ENCODE assay signal across 35 cellular contexts in genomic region chr17:68805609-68806008, GRCh38.
"Had no signal": no experiment of that assay in that cellular context is flagged by ENCODE, and none has a peak within 500 bp of the region (broad histone marks: within the 10 kb centered on the region; RNA-seq: fewer than 3 reads in every experiment).

No MANE protein-coding gene starts in this region.

- H3K9me3 Mint-ChIP-seq: activated CD4-positive, alpha-beta memory T cell treated with anti-CD3 and anti-CD28 coated beads for 36 hours; activated CD4-positive, alpha-beta T cell treated with anti-CD3 and anti-CD28 coated beads, Interleukin-2, amount 10 ng/mL, durations not matched to agents 24 days and 14 days; activated CD8-positive, alpha-beta T cell treated with anti-CD3 and anti-CD28 coated beads for 36 hours; activated naive CD4-positive, alpha-beta T cell treated with anti-CD3 and anti-CD28 coated beads for 36 hours; activated naive CD4-positive, alpha-beta T cell treated with anti-CD3 and anti-CD28 coated beads, Interleukin-2, amount 50 U/mL, for 72 hours; activated naive CD8-positive, alpha-beta T cell treated with anti-CD3 and anti-CD28 coated beads for 36 hours; activated T-cell treated with anti-CD3 and anti-CD28 coated beads, Interleukin-2, amount 50 U/mL, for 4 hours; activated T-cell treated with anti-CD3 and anti-CD28 coated beads, Interleukin-2, amount 50 U/mL, for 72 hours; activated T-helper 1 cell treated with anti-CD3 and anti-CD28 coated beads, Interleukin-12 subunit alpha, Interleukin-12 subunit beta, Interleukin-2, Interleukin-4 antibody, amounts not matched to agents 30 ng/mL and 10 ng/mL and 1 ng/mL, durations not matched to agents 14 hours and 24 hours and 36 hours; T-helper 1 cell treated with Interleukin-12 subunit alpha and Interleukin-12 subunit beta and Interleukin-4 antibody, amounts not matched to agents 30 μg/mL and 1 μg/mL, for 36 hours; T-helper 2 cell treated with Interferon-gamma antibody and Interleukin-4, amounts not matched to agents 5 μg/mL and 100 μg/mL, for 36 hours had no signal

- H3K4me3 Mint-ChIP-seq: activated B cell treated with CpG ODN at 0.5 μM for 24 hours; activated CD4-positive, alpha-beta memory T cell treated with anti-CD3 and anti-CD28 coated beads for 36 hours; activated CD4-positive, alpha-beta T cell treated with anti-CD3 and anti-CD28 coated beads, Interleukin-2, amount 10 ng/mL, durations not matched to agents 24 days and 14 days; activated CD8-positive, alpha-beta T cell treated with anti-CD3 and anti-CD28 coated beads for 36 hours; activated naive CD4-positive, alpha-beta T cell treated with anti-CD3 and anti-CD28 coated beads for 36 hours; activated naive CD8-positive, alpha-beta T cell treated with anti-CD3 and anti-CD28 coated beads for 36 hours; activated T-cell treated with anti-CD3 and anti-CD28 coated beads, Interleukin-2, amount 50 U/mL, for 4 hours; activated T-cell treated with anti-CD3 and anti-CD28 coated beads, Interleukin-2, amount 50 U/mL, for 72 hours; activated T-helper 1 cell treated with anti-CD3 and anti-CD28 coated beads, Interleukin-12 subunit alpha, Interleukin-12 subunit beta, Interleukin-2, Interleukin-4 antibody, amounts not matched to agents 30 ng/mL and 10 ng/mL and 1 ng/mL, durations not matched to agents 14 hours and 24 hours and 36 hours; activated T-helper 17 cell treated with anti-CD3 and anti-CD28 coated beads, Interleukin-2, amount 50 U/mL, for 72 hours; T-helper 1 cell treated with Interleukin-12 subunit alpha and Interleukin-12 subunit beta and Interleukin-4 antibody, amounts not matched to agents 30 μg/mL and 1 μg/mL, for 36 hours; T-helper 2 cell treated with Interferon-gamma antibody and Interleukin-4, amounts not matched to agents 5 μg/mL and 100 μg/mL, for 36 hours had no signal

- H3K4me3 ChIP-seq: adrenal gland, body of pancreas, breast epithelium had no signal

- H3K27me3 ChIP-seq: adrenal gland, body of pancreas, brain microvascular endothelial cell, breast epithelium had no signal

- H3K36me3 Mint-ChIP-seq: activated CD4-positive, alpha-beta memory T cell treated with anti-CD3 and anti-CD28 coated beads for 36 hours; activated naive CD4-positive, alpha-beta T cell treated with anti-CD3 and anti-CD28 coated beads, Interleukin-2, amount 50 U/mL, for 72 hours; activated naive CD8-positive, alpha-beta T cell treated with anti-CD3 and anti-CD28 coated beads for 36 hours had no signal

- H3K4me1 ChIP-seq: body of pancreas, breast epithelium had no signal

- H3K4me1 Mint-ChIP-seq: activated B cell treated with CpG ODN at 0.5 μM for 24 hours; activated CD4-positive, alpha-beta T cell treated with anti-CD3 and anti-CD28 coated beads, Interleukin-2, amount 10 ng/mL, durations not matched to agents 24 days and 14 days; activated naive CD8-positive, alpha-beta T cell treated with anti-CD3 and anti-CD28 coated beads for 36 hours; activated T-helper 17 cell treated with anti-CD3 and anti-CD28 coated beads, Interleukin-2, amount 50 U/mL, for 72 hours had no signal

- H3K27ac Mint-ChIP-seq: activated B cell treated with CpG ODN at 0.5 μM for 24 hours; activated CD4-positive, alpha-beta memory T cell treated with anti-CD3 and anti-CD28 coated beads for 36 hours; activated CD4-positive, alpha-beta T cell treated with anti-CD3 and anti-CD28 coated beads, Interleukin-2, amount 10 ng/mL, durations not matched to agents 24 days and 14 days; activated CD8-positive, alpha-beta T cell treated with anti-CD3 and anti-CD28 coated beads for 36 hours; activated naive CD4-positive, alpha-beta T cell treated with anti-CD3 and anti-CD28 coated beads for 36 hours; activated naive CD4-positive, alpha-beta T cell treated with anti-CD3 and anti-CD28 coated beads, Interleukin-2, amount 50 U/mL, for 72 hours; activated naive CD8-positive, alpha-beta T cell treated with anti-CD3 and anti-CD28 coated beads for 36 hours; activated T-cell treated with anti-CD3 and anti-CD28 coated beads, Interleukin-2, amount 50 U/mL, for 72 hours; activated T-helper 1 cell treated with anti-CD3 and anti-CD28 coated beads, Interleukin-12 subunit alpha, Interleukin-12 subunit beta, Interleukin-2, Interleukin-4 antibody, amounts not matched to agents 30 ng/mL and 10 ng/mL and 1 ng/mL, durations not matched to agents 14 hours and 24 hours and 36 hours; activated T-helper 17 cell treated with anti-CD3 and anti-CD28 coated beads, Interleukin-2, amount 50 U/mL, for 72 hours; T-helper 1 cell treated with Interleukin-12 subunit alpha and Interleukin-12 subunit beta and Interleukin-4 antibody, amounts not matched to agents 30 μg/mL and 1 μg/mL, for 36 hours; T-helper 2 cell treated with Interferon-gamma antibody and Interleukin-4, amounts not matched to agents 5 μg/mL and 100 μg/mL, for 36 hours had no signal

- H3K36me3 ChIP-seq: adrenal gland, brain microvascular endothelial cell, breast epithelium had no signal

- ATAC-seq: activated CD8-positive, alpha-beta T cell treated with anti-CD3 and anti-CD28 coated beads for 36 hours; activated naive CD4-positive, alpha-beta T cell treated with anti-CD3 and anti-CD28 coated beads, Interleukin-2, amount 50 U/mL, for 72 hours; activated T-cell treated with anti-CD3 and anti-CD28 coated beads, Interleukin-2, amount 50 U/mL, for 4 hours; activated T-cell treated with anti-CD3 and anti-CD28 coated beads, Interleukin-2, amount 50 U/mL, for 72 hours; activated T-helper 17 cell treated with anti-CD3 and anti-CD28 coated beads, Interleukin-2, amount 50 U/mL, for 72 hours; body of pancreas had no signal

- DNase-seq: activated B cell treated with CpG ODN at 0.5 μM for 24 hours; activated CD4-positive, alpha-beta memory T cell treated with anti-CD3 and anti-CD28 coated beads for 36 hours; activated CD4-positive, alpha-beta T cell treated with anti-CD3 and anti-CD28 coated beads for 4 hours; activated CD4-positive, alpha-beta T cell treated with anti-CD3 and anti-CD28 coated beads, Interleukin-2, amount 10 ng/mL, durations not matched to agents 24 days and 14 days; activated CD4-positive, alpha-beta T cell treated with anti-CD3 and anti-CD28 coated beads, Interleukin-2, amount 50 U/mL, for 1 hour; activated CD4-positive, alpha-beta T cell treated with anti-CD3 and anti-CD28 coated beads, Interleukin-2, amount 50 U/mL, for 4 hours; activated CD4-positive, CD25-positive, alpha-beta regulatory T cell treated with anti-CD3 and anti-CD28 coated beads, Interleukin-2, amount 50 U/mL, for 72 hours; activated CD8-positive, alpha-beta memory T cell treated with anti-CD3 and anti-CD28 coated beads, Interleukin-2, amount 50 U/mL, for 4 hours; activated CD8-positive, alpha-beta T cell treated with anti-CD3 and anti-CD28 coated beads for 36 hours; activated effector memory CD4-positive, alpha-beta T cell treated with anti-CD3 and anti-CD28 coated beads, Interleukin-2, amount 50 U/mL, for 16 hours; activated gamma-delta T cell treated with Interleukin-2 at 50 U/mL for 16 hours; activated naive CD4-positive, alpha-beta T cell; activated naive CD4-positive, alpha-beta T cell treated with anti-CD3 and anti-CD28 coated beads for 36 hours; activated naive CD4-positive, alpha-beta T cell treated with anti-CD3 and anti-CD28 coated beads, Interleukin-2, amount 50 U/mL, for 16 hours; activated naive CD8-positive, alpha-beta T cell treated with anti-CD3 and anti-CD28 coated beads for 36 hours; activated T-cell treated with anti-CD3 and anti-CD28 coated beads for 4 hours; activated T-cell treated with anti-CD3 and anti-CD28 coated beads, Interleukin-2, amount 50 U/mL, for 1 hour; activated T-cell treated with anti-CD3 and anti-CD28 coated beads, Interleukin-2, amount 50 U/mL, for 4 hours; activated T-cell treated with anti-CD3 and anti-CD28 coated beads, Interleukin-2, amount 50 U/mL, for 72 hours; adrenal gland; amniotic stem cell; aorta; body of pancreas; brain microvascular endothelial cell; central memory CD4-positive, alpha-beta T cell; T-helper 1 cell; T-helper 2 cell; T-helper 9 cell had no signal

- H3K27me3 Mint-ChIP-seq: activated B cell treated with CpG ODN at 0.5 μM for 24 hours had no signal

- H3K27ac ChIP-seq: adrenal gland, body of pancreas, brain microvascular endothelial cell, breast epithelium, VCaP had no signal

- H3K9me3 ChIP-seq: adrenal gland, body of pancreas, breast epithelium had no signal
